Comparison of ENCODE assay signal across 11 cellular contexts in the genomic region with DNA sequence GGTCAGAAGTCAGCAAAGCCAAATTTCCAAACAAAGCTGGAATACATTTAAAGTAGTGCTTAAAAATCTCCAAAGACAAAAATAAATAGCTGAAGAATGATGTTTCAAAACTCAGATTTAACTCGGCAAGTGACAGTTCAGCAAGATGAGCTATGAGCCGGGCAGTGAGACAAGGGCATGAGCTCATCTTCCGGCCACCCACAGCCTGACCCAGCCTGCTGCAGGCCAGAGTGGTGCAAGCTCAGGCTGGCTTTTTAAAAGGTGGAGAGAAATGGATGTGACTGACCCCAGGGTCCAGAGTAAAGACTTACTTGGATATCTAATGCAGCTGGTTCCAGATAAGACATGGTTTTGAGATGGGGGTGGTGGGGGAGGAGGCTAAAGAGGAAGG.
DNase-seq lines count a peak whose midpoint lies in the region; ATAC-seq and TF ChIP-seq lines count a peak whose summit lies in the region.
"Had no signal": no experiment of that assay in that cellular context is flagged by ENCODE, and none has a peak within 500 bp of the region (broad histone marks: within the 10 kb centered on the region; RNA-seq: fewer than 3 reads in every experiment).

No MANE protein-coding gene starts in this region.

- WGBS in body of pancreas, 2 donors, result 73% methylated on average over 3 of the region's 3 CpGs
- 42% methylated on average over 3 of the region's 3 CpGs for WGBS in hepatocyte (ENCODE audit: low lambda C conversion rate, missing lambda C conversion rate)

- no peak overlapping the region for H3K27ac ChIP-seq in body of pancreas
- peak overlapping the region; percentile 74 for H3K27ac ChIP-seq in hepatocyte

- intact Hi-C loops in body of pancreas (cut with DNase I), result no loop called here

- DNase-seq in Daoy (ENCODE audit: low read depth), result peak; percentile 47
- peak in 3 of 4 donors; percentile 13 to 41 (median 21) for DNase-seq in body of pancreas
- DNase-seq in hepatocyte (ENCODE audit: low spot score), result peak; percentile 18
- DNase-seq in renal cortical epithelial cell (ENCODE audit: low read depth), result peak; percentile 34
- DNase-seq in NCI-H2227 (lab: John Stamatoyannopoulos, UW; ENCODE audit: unreplicated experiment), result no peak
- DNase-seq in mesenteric fat pad (ENCODE audit: low spot score), result no peak
- DNase-seq: activated CD8-positive, alpha-beta memory T cell treated with anti-CD3 and anti-CD28 coated beads for 24 hours; CD4-positive, CD25-positive, alpha-beta regulatory T cell; dermis blood vessel endothelial cell had no signal

- H3K4me1 ChIP-seq in body of pancreas (no peaks in the 10 kb centered on the region), hepatocyte (ENCODE audit: insufficient read depth) (peaks cover 19% of the 10 kb centered on the region)

- TF ChIP-seq CTCF in body of pancreas (IDR thresholded peaks at IDR 0.05) (no peak), hepatocyte (IDR thresholded peaks at IDR 0.05; ENCODE audit: poor library complexity) (no peak)

- H3K36me3 ChIP-seq in body of pancreas (replicated peaks in 1 of 2; ENCODE audit: insufficient read depth in 1 of 2, low read depth in 2 of 2) (no peaks in the 10 kb centered on the region), hepatocyte (replicated peaks; ENCODE audit: insufficient read depth, low read depth) (no peaks in the 10 kb centered on the region)

- no peaks in the 10 kb centered on the region for H3K9me2 ChIP-seq in hepatocyte (replicated peaks; ENCODE audit: insufficient read depth)

- no peak overlapping the region for H2AFZ ChIP-seq in hepatocyte

- no peak for ATAC-seq in body of pancreas
- ATAC-seq in GM21526 (IDR thresholded peaks at IDR 0.05; ENCODE audit: low FRiP score, unreplicated experiment), result no peak
- no peak for ATAC-seq in HG02763 (IDR thresholded peaks at IDR 0.05; ENCODE audit: unreplicated experiment)

- H3K27me3 ChIP-seq in body of pancreas (no peaks in the 10 kb centered on the region), hepatocyte (no peaks in the 10 kb centered on the region)

- H3K9me3 ChIP-seq in body of pancreas (no peaks in the 10 kb centered on the region), hepatocyte (ENCODE audit: low read depth) (no peaks in the 10 kb centered on the region)

- H4K20me1 ChIP-seq in hepatocyte (ENCODE audit: insufficient read depth, poor library complexity, severe bottlenecking), result no peaks in the 10 kb centered on the region

- H3K4me2 ChIP-seq in hepatocyte, result no peak overlapping the region

- H3K79me2 ChIP-seq in hepatocyte, result no peaks in the 10 kb centered on the region

- no peak for TF ChIP-seq POLR2A in body of pancreas (IDR thresholded peaks at IDR 0.05)

- H3K4me3 ChIP-seq in body of pancreas (no peak overlapping the region), hepatocyte (no peak overlapping the region)

Comparison
In these comparisons a context has a peak if more than half of its experiments do, and no peak if none do; other contexts are left out.
1. DNase-seq: peak in Daoy (single experiment), body of pancreas (3 of 4), hepatocyte (single experiment) and renal cortical epithelial cell (single experiment); none in NCI-H2227 (single experiment) and mesenteric fat pad (single experiment).